2 cellular contexts compared by ENCODE assay signal in the genomic region with DNA sequence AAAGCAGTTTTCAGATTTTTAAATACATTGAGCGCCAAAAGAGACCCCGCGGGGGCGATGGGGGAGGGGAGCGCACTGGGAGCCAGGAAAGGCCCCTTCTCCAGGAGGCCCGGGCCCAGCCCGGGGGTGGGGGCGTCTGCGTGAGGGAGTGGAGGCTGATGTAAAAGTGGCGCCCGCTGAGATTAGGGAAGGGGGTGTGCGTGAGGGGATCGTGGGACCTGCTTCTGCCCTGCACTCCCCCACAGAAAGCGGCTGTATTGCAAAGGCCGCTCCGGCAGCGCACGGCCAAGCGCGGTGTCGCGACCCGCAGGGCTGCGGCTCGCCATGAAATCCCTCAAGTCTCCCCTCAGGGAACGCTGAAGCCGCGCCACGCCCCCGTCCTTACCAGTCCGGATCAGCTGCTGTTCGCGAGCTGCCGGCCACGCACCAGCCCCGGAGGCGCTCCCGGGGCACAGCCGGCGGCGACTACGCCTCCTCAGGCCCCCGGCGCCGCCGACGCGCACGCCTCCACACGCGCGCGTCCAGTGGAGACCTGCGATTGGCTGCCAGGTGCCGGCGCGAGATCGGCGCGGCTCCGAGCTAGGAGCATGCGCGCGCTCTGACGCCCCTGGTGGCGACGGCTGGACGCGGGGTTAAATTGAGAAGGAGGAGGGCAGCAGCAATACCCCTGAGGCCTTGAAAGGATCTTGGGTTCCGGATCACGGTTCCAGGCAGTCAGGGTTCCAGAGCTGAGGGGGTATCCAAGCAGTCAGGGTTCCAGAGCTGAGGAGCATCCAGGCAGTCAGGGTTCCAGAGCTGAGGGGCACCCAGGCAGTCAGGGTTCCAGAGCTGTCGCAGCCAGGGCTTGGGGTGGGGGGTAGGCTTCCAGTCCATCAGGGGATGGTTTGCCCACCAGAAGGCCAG.
TF ChIP-seq lines count a peak whose summit lies in the region.

A gene with protein sequence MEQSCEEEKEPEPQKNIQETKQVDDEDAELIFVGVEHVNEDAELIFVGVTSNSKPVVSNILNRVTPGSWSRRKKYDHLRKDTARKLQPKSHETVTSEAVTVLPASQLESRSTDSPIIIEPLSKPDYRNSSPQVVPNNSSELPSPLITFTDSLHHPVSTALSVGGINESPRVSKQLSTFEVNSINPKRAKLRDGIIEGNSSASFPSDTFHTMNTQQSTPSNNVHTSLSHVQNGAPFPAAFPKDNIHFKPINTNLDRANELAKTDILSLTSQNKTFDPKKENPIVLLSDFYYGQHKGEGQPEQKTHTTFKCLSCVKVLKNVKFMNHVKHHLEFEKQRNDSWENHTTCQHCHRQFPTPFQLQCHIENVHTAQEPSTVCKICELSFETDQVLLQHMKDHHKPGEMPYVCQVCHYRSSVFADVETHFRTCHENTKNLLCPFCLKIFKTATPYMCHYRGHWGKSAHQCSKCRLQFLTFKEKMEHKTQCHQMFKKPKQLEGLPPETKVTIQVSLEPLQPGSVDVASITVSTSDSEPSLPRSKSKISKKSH (minus strand): TSS at position 469 of the 903 bp plus-strand sequence. CDS start 19,344 bp downstream, outside the sequence.

TF ChIP-seq in HEK293, 187 proteins besides CTCF, POLR2A, EP300 and RAD21 (continues in another document):
- TF ChIP-seq ZSCAN30 (tag by site-specific recombination; IDR thresholded peaks at IDR 0.05): peak; percentile 5; the same call in 1 of the 2 replicates
- TF ChIP-seq, protein P1, sequence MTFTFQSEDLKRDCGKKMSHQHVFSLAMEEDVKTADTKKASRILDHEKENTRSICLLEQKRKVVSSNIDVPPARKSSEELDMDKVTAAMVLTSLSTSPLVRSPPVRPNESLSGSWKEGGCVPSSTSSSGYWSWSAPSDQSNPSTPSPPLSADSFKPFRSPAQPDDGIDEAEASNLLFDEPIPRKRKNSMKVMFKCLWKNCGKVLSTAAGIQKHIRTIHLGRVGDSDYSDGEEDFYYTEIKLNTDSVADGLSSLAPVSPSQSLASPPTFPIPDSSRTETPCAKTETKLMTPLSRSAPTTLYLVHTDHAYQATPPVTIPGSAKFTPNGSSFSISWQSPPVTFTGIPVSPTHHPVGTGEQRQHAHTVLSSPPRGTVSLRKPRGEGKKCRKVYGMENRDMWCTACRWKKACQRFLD (tag by site-specific recombination; IDR thresholded peaks at IDR 0.05): no peak
- no peak for TF ChIP-seq ZNF214 (tag by site-specific recombination; IDR thresholded peaks at IDR 0.05; ENCODE audit: borderline replicate concordance)
- no peak for TF ChIP-seq HOXD13 (CRISPR knock-in tag; IDR thresholded peaks at IDR 0.05; ENCODE audit: borderline replicate concordance)
- TF ChIP-seq ZNF670 (tag by site-specific recombination; IDR thresholded peaks at IDR 0.05; ENCODE audit: low read depth): no peak
- peak; percentile 12; the same call in 1 of the 2 replicates for TF ChIP-seq ZNF341 (tag by site-specific recombination; IDR thresholded peaks at IDR 0.05; ENCODE audit: low read depth)
- TF ChIP-seq ZNF311 (tag by site-specific recombination; IDR thresholded peaks at IDR 0.05; ENCODE audit: borderline replicate concordance): no peak
- TF ChIP-seq ZFP69B (tag by site-specific recombination; IDR thresholded peaks at IDR 0.05): no peak
- TF ChIP-seq, protein P2, sequence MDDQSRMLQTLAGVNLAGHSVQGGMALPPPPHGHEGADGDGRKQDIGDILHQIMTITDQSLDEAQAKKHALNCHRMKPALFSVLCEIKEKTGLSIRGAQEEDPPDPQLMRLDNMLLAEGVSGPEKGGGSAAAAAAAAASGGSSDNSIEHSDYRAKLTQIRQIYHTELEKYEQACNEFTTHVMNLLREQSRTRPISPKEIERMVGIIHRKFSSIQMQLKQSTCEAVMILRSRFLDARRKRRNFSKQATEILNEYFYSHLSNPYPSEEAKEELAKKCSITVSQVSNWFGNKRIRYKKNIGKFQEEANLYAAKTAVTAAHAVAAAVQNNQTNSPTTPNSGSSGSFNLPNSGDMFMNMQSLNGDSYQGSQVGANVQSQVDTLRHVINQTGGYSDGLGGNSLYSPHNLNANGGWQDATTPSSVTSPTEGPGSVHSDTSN (CRISPR knock-in tag; IDR thresholded peaks at IDR 0.05): peak; percentile 88
- TF ChIP-seq ZNF600 (tag by site-specific recombination; IDR thresholded peaks at IDR 0.05): 0 out of 2 replicates have a peak, but pooled peaks have one; percentile 32
- TF ChIP-seq ZXDB (tag by site-specific recombination; IDR thresholded peaks at IDR 0.05): peak; percentile 52; the same call in 1 of the 2 replicates
- peak; percentile 43; the same call in 1 of the 2 replicates for TF ChIP-seq KLF1 (tag by site-specific recombination; IDR thresholded peaks at IDR 0.05)
- no peak for TF ChIP-seq ZNF560 (tag by site-specific recombination; IDR thresholded peaks at IDR 0.05; ENCODE audit: borderline replicate concordance)
- peak; percentile 45; the same call in 1 of the 2 replicates for TF ChIP-seq KLF8 (tag by site-specific recombination; IDR thresholded peaks at IDR 0.05)
- TF ChIP-seq ZBTB8A (tag by site-specific recombination; IDR thresholded peaks at IDR 0.05): no peak
- TF ChIP-seq, protein P3, sequence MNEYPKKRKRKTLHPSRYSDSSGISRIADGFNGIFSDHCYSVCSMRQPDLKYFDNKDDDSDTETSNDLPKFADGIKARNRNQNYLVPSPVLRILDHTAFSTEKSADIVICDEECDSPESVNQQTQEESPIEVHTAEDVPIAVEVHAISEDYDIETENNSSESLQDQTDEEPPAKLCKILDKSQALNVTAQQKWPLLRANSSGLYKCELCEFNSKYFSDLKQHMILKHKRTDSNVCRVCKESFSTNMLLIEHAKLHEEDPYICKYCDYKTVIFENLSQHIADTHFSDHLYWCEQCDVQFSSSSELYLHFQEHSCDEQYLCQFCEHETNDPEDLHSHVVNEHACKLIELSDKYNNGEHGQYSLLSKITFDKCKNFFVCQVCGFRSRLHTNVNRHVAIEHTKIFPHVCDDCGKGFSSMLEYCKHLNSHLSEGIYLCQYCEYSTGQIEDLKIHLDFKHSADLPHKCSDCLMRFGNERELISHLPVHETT (tag by site-specific recombination; IDR thresholded peaks at IDR 0.05): no peak
- no peak for TF ChIP-seq SETDB1 (IDR thresholded peaks at IDR 0.05; ENCODE audit: insufficient read length, low read length)
- TF ChIP-seq ZNF660 (tag by site-specific recombination; IDR thresholded peaks at IDR 0.05): 0 out of 2 replicates have a peak, but pooled peaks have one; percentile 61
- no peak for TF ChIP-seq ZNF621 (tag by site-specific recombination; IDR thresholded peaks at IDR 0.05)
- TF ChIP-seq KLF16 (tag by site-specific recombination; IDR thresholded peaks at IDR 0.05): peak; percentile 56; the same call in 1 of the 2 replicates
- TF ChIP-seq ZNF404 (tag by site-specific recombination; IDR thresholded peaks at IDR 0.05): no peak
- TF ChIP-seq ZNF114 (tag by site-specific recombination; IDR thresholded peaks at IDR 0.05): no peak
- TF ChIP-seq ZNF292 (tag by site-specific recombination; IDR thresholded peaks at IDR 0.05; ENCODE audit: borderline replicate concordance, low read depth): no peak
- peak; percentile 84; the same call in 1 of the 2 replicates for TF ChIP-seq KLF10 (tag by site-specific recombination; IDR thresholded peaks at IDR 0.05)
- TF ChIP-seq ZNF157 (tag by site-specific recombination; IDR thresholded peaks at IDR 0.05): no peak

TF ChIP-seq in GM12878, 131 proteins besides CTCF, POLR2A, EP300 and RAD21 (continues in another document):
- TF ChIP-seq, protein P4, sequence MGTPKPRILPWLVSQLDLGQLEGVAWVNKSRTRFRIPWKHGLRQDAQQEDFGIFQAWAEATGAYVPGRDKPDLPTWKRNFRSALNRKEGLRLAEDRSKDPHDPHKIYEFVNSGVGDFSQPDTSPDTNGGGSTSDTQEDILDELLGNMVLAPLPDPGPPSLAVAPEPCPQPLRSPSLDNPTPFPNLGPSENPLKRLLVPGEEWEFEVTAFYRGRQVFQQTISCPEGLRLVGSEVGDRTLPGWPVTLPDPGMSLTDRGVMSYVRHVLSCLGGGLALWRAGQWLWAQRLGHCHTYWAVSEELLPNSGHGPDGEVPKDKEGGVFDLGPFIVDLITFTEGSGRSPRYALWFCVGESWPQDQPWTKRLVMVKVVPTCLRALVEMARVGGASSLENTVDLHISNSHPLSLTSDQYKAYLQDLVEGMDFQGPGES (IDR thresholded peaks at IDR 0.05): no peak
- TF ChIP-seq POLR2AphosphoS2 (IDR thresholded peaks at IDR 0.05; ENCODE audit: low read depth, low read length) (no peak), MEF2B (IDR thresholded peaks at IDR 0.05; ENCODE audit: partially characterized antibody, poor library complexity, severe bottlenecking) (no peak), IKZF1 (conservative IDR thresholded peaks at IDR 0.05) (peak; percentile 43), DPF2 (IDR thresholded peaks at IDR 0.05) (no peak), RCOR1 (conservative IDR thresholded peaks at IDR 0.05; ENCODE audit: low read depth, low read length) (no peak), GATAD2B (conservative IDR thresholded peaks at IDR 0.05; ENCODE audit: low read depth) (no peak), PML (IDR thresholded peaks at IDR 0.05; ENCODE audit: low read length) (no peak), EGR1 (IDR thresholded peaks at IDR 0.05; ENCODE audit: borderline replicate concordance in 1 of 2, low read depth in 2 of 2, low read length in 2 of 2) (peak; percentile 34 to 77), SREBF1 (IDR thresholded peaks at IDR 0.05; ENCODE audit: low read length) (no peak), HDGF (IDR thresholded peaks at IDR 0.05) (no peak), YY1 (IDR thresholded peaks at IDR 0.05; ENCODE audit: low read depth, low read length) (no peak), IRF4 (IDR thresholded peaks at IDR 0.05; ENCODE audit: low read depth, low read length) (no peak), NR2F1 (conservative IDR thresholded peaks at IDR 0.05) (no peak; the same call in 1 of the 2 replicates), ASH2L (IDR thresholded peaks at IDR 0.05; ENCODE audit: borderline replicate concordance, low read depth) (no peak), SUPT20H (IDR thresholded peaks at IDR 0.05; ENCODE audit: borderline replicate concordance, control insufficient read depth, low read depth, low read length) (no peak), KDM1A (IDR thresholded peaks at IDR 0.05; ENCODE audit: borderline replicate concordance) (no peak), ZZZ3 (IDR thresholded peaks at IDR 0.05; ENCODE audit: control insufficient read depth, insufficient read length, low read depth) (no peak), NFYA (IDR thresholded peaks at IDR 0.05; ENCODE audit: borderline replicate concordance, low read depth, low read length) (no peak), SMC3 (IDR thresholded peaks at IDR 0.05; ENCODE audit: borderline replicate concordance, low read length) (no peak), TCF12 (IDR thresholded peaks at IDR 0.05; ENCODE audit: low read depth, low read length) (no peak)
- TF ChIP-seq, protein P5, sequence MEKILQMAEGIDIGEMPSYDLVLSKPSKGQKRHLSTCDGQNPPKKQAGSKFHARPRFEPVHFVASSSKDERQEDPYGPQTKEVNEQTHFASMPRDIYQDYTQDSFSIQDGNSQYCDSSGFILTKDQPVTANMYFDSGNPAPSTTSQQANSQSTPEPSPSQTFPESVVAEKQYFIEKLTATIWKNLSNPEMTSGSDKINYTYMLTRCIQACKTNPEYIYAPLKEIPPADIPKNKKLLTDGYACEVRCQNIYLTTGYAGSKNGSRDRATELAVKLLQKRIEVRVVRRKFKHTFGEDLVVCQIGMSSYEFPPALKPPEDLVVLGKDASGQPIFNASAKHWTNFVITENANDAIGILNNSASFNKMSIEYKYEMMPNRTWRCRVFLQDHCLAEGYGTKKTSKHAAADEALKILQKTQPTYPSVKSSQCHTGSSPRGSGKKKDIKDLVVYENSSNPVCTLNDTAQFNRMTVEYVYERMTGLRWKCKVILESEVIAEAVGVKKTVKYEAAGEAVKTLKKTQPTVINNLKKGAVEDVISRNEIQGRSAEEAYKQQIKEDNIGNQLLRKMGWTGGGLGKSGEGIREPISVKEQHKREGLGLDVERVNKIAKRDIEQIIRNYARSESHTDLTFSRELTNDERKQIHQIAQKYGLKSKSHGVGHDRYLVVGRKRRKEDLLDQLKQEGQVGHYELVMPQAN (conservative IDR thresholded peaks at IDR 0.05): peak; percentile 49; the same call in 1 of the 2 replicates
- TF ChIP-seq, protein P6, sequence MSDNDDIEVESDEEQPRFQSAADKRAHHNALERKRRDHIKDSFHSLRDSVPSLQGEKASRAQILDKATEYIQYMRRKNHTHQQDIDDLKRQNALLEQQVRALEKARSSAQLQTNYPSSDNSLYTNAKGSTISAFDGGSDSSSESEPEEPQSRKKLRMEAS (IDR thresholded peaks at IDR 0.05; ENCODE audit: low read depth, low read length): peak; percentile 61
- TF ChIP-seq, protein P7, sequence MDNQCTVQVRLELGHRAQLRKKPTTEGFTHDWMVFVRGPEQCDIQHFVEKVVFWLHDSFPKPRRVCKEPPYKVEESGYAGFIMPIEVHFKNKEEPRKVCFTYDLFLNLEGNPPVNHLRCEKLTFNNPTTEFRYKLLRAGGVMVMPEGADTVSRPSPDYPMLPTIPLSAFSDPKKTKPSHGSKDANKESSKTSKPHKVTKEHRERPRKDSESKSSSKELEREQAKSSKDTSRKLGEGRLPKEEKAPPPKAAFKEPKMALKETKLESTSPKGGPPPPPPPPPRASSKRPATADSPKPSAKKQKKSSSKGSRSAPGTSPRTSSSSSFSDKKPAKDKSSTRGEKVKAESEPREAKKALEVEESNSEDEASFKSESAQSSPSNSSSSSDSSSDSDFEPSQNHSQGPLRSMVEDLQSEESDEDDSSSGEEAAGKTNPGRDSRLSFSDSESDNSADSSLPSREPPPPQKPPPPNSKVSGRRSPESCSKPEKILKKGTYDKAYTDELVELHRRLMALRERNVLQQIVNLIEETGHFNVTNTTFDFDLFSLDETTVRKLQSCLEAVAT (IDR thresholded peaks at IDR 0.05): no peak
- TF ChIP-seq, protein P8, sequence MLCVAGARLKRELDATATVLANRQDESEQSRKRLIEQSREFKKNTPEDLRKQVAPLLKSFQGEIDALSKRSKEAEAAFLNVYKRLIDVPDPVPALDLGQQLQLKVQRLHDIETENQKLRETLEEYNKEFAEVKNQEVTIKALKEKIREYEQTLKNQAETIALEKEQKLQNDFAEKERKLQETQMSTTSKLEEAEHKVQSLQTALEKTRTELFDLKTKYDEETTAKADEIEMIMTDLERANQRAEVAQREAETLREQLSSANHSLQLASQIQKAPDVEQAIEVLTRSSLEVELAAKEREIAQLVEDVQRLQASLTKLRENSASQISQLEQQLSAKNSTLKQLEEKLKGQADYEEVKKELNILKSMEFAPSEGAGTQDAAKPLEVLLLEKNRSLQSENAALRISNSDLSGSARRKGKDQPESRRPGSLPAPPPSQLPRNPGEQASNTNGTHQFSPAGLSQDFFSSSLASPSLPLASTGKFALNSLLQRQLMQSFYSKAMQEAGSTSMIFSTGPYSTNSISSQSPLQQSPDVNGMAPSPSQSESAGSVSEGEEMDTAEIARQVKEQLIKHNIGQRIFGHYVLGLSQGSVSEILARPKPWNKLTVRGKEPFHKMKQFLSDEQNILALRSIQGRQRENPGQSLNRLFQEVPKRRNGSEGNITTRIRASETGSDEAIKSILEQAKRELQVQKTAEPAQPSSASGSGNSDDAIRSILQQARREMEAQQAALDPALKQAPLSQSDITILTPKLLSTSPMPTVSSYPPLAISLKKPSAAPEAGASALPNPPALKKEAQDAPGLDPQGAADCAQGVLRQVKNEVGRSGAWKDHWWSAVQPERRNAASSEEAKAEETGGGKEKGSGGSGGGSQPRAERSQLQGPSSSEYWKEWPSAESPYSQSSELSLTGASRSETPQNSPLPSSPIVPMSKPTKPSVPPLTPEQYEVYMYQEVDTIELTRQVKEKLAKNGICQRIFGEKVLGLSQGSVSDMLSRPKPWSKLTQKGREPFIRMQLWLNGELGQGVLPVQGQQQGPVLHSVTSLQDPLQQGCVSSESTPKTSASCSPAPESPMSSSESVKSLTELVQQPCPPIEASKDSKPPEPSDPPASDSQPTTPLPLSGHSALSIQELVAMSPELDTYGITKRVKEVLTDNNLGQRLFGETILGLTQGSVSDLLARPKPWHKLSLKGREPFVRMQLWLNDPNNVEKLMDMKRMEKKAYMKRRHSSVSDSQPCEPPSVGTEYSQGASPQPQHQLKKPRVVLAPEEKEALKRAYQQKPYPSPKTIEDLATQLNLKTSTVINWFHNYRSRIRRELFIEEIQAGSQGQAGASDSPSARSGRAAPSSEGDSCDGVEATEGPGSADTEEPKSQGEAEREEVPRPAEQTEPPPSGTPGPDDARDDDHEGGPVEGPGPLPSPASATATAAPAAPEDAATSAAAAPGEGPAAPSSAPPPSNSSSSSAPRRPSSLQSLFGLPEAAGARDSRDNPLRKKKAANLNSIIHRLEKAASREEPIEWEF (IDR thresholded peaks at IDR 0.05; ENCODE audit: insufficient replicate concordance, low read depth, low read length): no peak
